18 cellular contexts compared by ENCODE assay signal in genomic region chr1:2553871-2554620, GRCh38. TPM values are rescaled to one million over a fixed set of nuclear protein-coding genes. Genes with fewer than 3 reads are reported as not detected.
DNase-seq lines count a peak whose midpoint lies in the region; ATAC-seq and TF ChIP-seq lines count a peak whose summit lies in the region.
"Had no signal": no experiment of that assay in that cellular context is flagged by ENCODE, and none has a peak within 500 bp of the region (broad histone marks: within the 10 kb centered on the region; RNA-seq: fewer than 3 reads in every experiment).

No MANE protein-coding gene starts in this region.

- no peak for TF ChIP-seq CTCF in left ventricle myocardium inferior (IDR thresholded peaks at IDR 0.05; ENCODE audit: borderline replicate concordance)

- no peak for DNase-seq in left ventricle myocardium inferior
- DNase-seq in left ventricle myocardium superior, result no peak
- DNase-seq in activated CD8-positive, alpha-beta T cell treated with anti-CD3 and anti-CD28 coated beads, Interleukin-2, amount 10 ng/mL, durations not matched to agents 7 days and 5 days, result no peak
- no peak for DNase-seq in immature natural killer cell
- DNase-seq in stimulated activated naive CD8-positive, alpha-beta T cell treated with anti-CD3 and anti-CD28 coated beads, Interleukin-15, amount 100 ng/mL, for 72 hours, result no peak
- no peak for DNase-seq in NCI-H1105 treated with DMSO at 0.1 percent for 48 hours (lab: John Stamatoyannopoulos, UW)
- no peak for DNase-seq in HUDEP-2 (lab: John Stamatoyannopoulos, UW; ENCODE audit: unreplicated experiment in 76 of 76)
- DNase-seq: activated gamma-delta T cell, body of pancreas, DMS 273 treated with DMSO at 0.1 percent for 48 hours, dorsolateral prefrontal cortex, NCI-H2081 treated with DMSO at 0.1 percent for 48 hours, NCI-H510A treated with DMSO at 0.1 percent for 48 hours, occipital lobe, SHP77 treated with DMSO at 0.1 percent for 48 hours, T1000 had no signal

- H3K27ac ChIP-seq in left ventricle myocardium inferior (replicated peaks), result peak overlapping the region; percentile 12

- H3K27ac Mint-ChIP-seq in activated CD8-positive, alpha-beta T cell treated with anti-CD3 and anti-CD28 coated beads, Interleukin-2, amount 10 ng/mL, durations not matched to agents 7 days and 5 days, result peak overlapping the region; percentile 98
- peak overlapping the region; percentile 82 to 100 (median 96) for H3K27ac Mint-ChIP-seq in immature natural killer cell
- H3K27ac Mint-ChIP-seq in stimulated activated naive CD8-positive, alpha-beta T cell treated with anti-CD3 and anti-CD28 coated beads, Interleukin-15, amount 100 ng/mL, for 72 hours, result peak overlapping the region in 1 of 2 donors; percentile 87

- intact Hi-C loops in left ventricle myocardium inferior (cut with micrococcal nuclease), result no loop called here
- intact Hi-C loops in left ventricle myocardium superior (cut with micrococcal nuclease), result no loop called here

- POLR2A ChIA-PET in activated CD8-positive, alpha-beta T cell treated with anti-CD3 and anti-CD28 coated beads, Interleukin-2, amount 10 ng/mL, durations not matched to agents 7 days and 5 days (lab: Charles Lee), result interaction anchor here (3.3 kb wide), 1 partner anchor 31 kb away, joined by 130 read pairs; the partner anchor contains the start of gene PRXL2B

- peaks cover 54% of the 10 kb centered on the region for H3K4me1 Mint-ChIP-seq in activated CD8-positive, alpha-beta T cell treated with anti-CD3 and anti-CD28 coated beads, Interleukin-2, amount 10 ng/mL, durations not matched to agents 7 days and 5 days (ENCODE audit: low read depth)
- peaks cover 33 to 44% of the 10 kb centered on the region in 2 donors for H3K4me1 Mint-ChIP-seq in immature natural killer cell
- H3K4me1 Mint-ChIP-seq in stimulated activated naive CD8-positive, alpha-beta T cell treated with anti-CD3 and anti-CD28 coated beads, Interleukin-15, amount 100 ng/mL, for 72 hours, result peaks cover 68% of the 10 kb centered on the region

- H3K4me1 ChIP-seq in left ventricle myocardium inferior, result peaks cover 66% of the 10 kb centered on the region

- peaks cover 25% of the 10 kb centered on the region for H3K36me3 Mint-ChIP-seq in activated CD8-positive, alpha-beta T cell treated with anti-CD3 and anti-CD28 coated beads, Interleukin-2, amount 10 ng/mL, durations not matched to agents 7 days and 5 days (ENCODE audit: low read depth)
- no peaks in the 10 kb centered on the region for H3K36me3 Mint-ChIP-seq in immature natural killer cell

- peaks cover 10% of the 10 kb centered on the region for H3K36me3 ChIP-seq in left ventricle myocardium inferior

- ATAC-seq in left ventricle myocardium superior, result no peak
- no peak for ATAC-seq in activated CD8-positive, alpha-beta T cell treated with anti-CD3 and anti-CD28 coated beads, Interleukin-2, amount 10 ng/mL, durations not matched to agents 7 days and 5 days
- no peak for ATAC-seq in stimulated activated naive CD8-positive, alpha-beta T cell treated with anti-CD3 and anti-CD28 coated beads, Interleukin-15, amount 100 ng/mL, for 72 hours
- ATAC-seq in activated CD4-positive, CD25-positive, alpha-beta regulatory T cell treated with anti-CD3 and anti-CD28 coated beads, Interleukin-2, amount 50 U/mL, for 24 hours, result no peak
- ATAC-seq: body of pancreas had no signal

- H3K9me3 Mint-ChIP-seq in activated CD8-positive, alpha-beta T cell treated with anti-CD3 and anti-CD28 coated beads, Interleukin-2, amount 10 ng/mL, durations not matched to agents 7 days and 5 days (ENCODE audit: insufficient read depth), result no peaks in the 10 kb centered on the region
- H3K9me3 Mint-ChIP-seq in immature natural killer cell, result no peaks in the 10 kb centered on the region
- no peaks in the 10 kb centered on the region for H3K9me3 Mint-ChIP-seq in stimulated activated naive CD8-positive, alpha-beta T cell treated with anti-CD3 and anti-CD28 coated beads, Interleukin-15, amount 100 ng/mL, for 72 hours

- no peaks in the 10 kb centered on the region for H3K9me3 ChIP-seq in left ventricle myocardium inferior (replicated peaks)
- H3K9me3 ChIP-seq: body of pancreas, esophagus muscularis mucosa had no signal

- no peak overlapping the region for H3K4me3 ChIP-seq in left ventricle myocardium inferior
- H3K4me3 ChIP-seq: body of pancreas had no signal

- no peaks in the 10 kb centered on the region for H3K27me3 Mint-ChIP-seq in activated CD8-positive, alpha-beta T cell treated with anti-CD3 and anti-CD28 coated beads, Interleukin-2, amount 10 ng/mL, durations not matched to agents 7 days and 5 days (ENCODE audit: low read depth)
- H3K27me3 Mint-ChIP-seq in immature natural killer cell (ENCODE audit: low read depth in 3 of 3), result peaks cover 6 to 19% (median 9%) of the 10 kb centered on the region in 3 donors
- H3K27me3 Mint-ChIP-seq in stimulated activated naive CD8-positive, alpha-beta T cell treated with anti-CD3 and anti-CD28 coated beads, Interleukin-15, amount 100 ng/mL, for 72 hours, result no peaks in the 10 kb centered on the region

- CTCF ChIA-PET in activated CD8-positive, alpha-beta T cell treated with anti-CD3 and anti-CD28 coated beads, Interleukin-2, amount 10 ng/mL, durations not matched to agents 7 days and 5 days (lab: Charles Lee), result interaction anchor here (3.8 kb wide), 1 partner anchor 31 kb away, joined by 42 read pairs; the partner anchor contains the start of gene PRXL2B

- H3K4me3 Mint-ChIP-seq in activated CD8-positive, alpha-beta T cell treated with anti-CD3 and anti-CD28 coated beads, Interleukin-2, amount 10 ng/mL, durations not matched to agents 7 days and 5 days, result peak overlapping the region; percentile 97
- H3K4me3 Mint-ChIP-seq in immature natural killer cell, result peak overlapping the region in 2 of 5 donors; percentile 53 to 93
- peak overlapping the region; percentile 86 to 93 for H3K4me3 Mint-ChIP-seq in stimulated activated naive CD8-positive, alpha-beta T cell treated with anti-CD3 and anti-CD28 coated beads, Interleukin-15, amount 100 ng/mL, for 72 hours

- peaks cover 9% of the 10 kb centered on the region for H3K27me3 ChIP-seq in left ventricle myocardium inferior (ENCODE audit: low read depth)
- H3K27me3 ChIP-seq: body of pancreas, dorsolateral prefrontal cortex had no signal

RNA-seq across cellular contexts. Expression of gene TNFRSF14, which starts 2.1 kb away (rescaled TPM):
- total RNA-seq in left ventricle myocardium inferior (13.7 TPM), left ventricle myocardium superior (16.0 TPM)
- total RNA-seq in activated CD8-positive, alpha-beta T cell treated with anti-CD3 and anti-CD28 coated beads, Interleukin-2, amount 10 ng/mL, durations not matched to agents 7 days and 5 days, result 10 to 100 TPM; 85.8 to 86.5 TPM
- polyA plus RNA-seq in immature natural killer cell, result 10 to 100 TPM; 62.5 to 75.1 (median 63.8) TPM

RNA-seq across cellular contexts. Expression of gene HES5, which starts 24.0 kb away (rescaled TPM):
- total RNA-seq in left ventricle myocardium inferior (0.63 TPM), left ventricle myocardium superior (1.7 TPM)
- total RNA-seq in activated CD8-positive, alpha-beta T cell treated with anti-CD3 and anti-CD28 coated beads, Interleukin-2, amount 10 ng/mL, durations not matched to agents 7 days and 5 days, result not detected
- polyA plus RNA-seq in immature natural killer cell, result not detected
- total RNA-seq: body of pancreas had no signal

RNA-seq across cellular contexts. Expression of gene PANK4, which starts 27.6 kb away (rescaled TPM):
- total RNA-seq in left ventricle myocardium inferior, result 42.8 TPM
- total RNA-seq in left ventricle myocardium superior, result 50.2 TPM
- total RNA-seq in activated CD8-positive, alpha-beta T cell treated with anti-CD3 and anti-CD28 coated beads, Interleukin-2, amount 10 ng/mL, durations not matched to agents 7 days and 5 days, result 10 to 100 TPM; 55.9 to 66.8 TPM
- polyA plus RNA-seq in immature natural killer cell, result 10 to 100 TPM in 1 of 3 donors, 1 to 10 TPM in 2; 9.1 to 23.3 (median 9.8) TPM

RNA-seq across cellular contexts. Expression of gene PRXL2B, which starts 32.5 kb away (rescaled TPM):
- total RNA-seq in left ventricle myocardium inferior (8.2 TPM), left ventricle myocardium superior (11.2 TPM)
- 10 to 100 TPM; 35.6 to 40.6 TPM for total RNA-seq in activated CD8-positive, alpha-beta T cell treated with anti-CD3 and anti-CD28 coated beads, Interleukin-2, amount 10 ng/mL, durations not matched to agents 7 days and 5 days
- polyA plus RNA-seq in immature natural killer cell, result 10 to 100 TPM; 10.0 to 17.1 (median 13.6) TPM
